ENCODE assay signal across 30 cellular contexts in genomic region chr1:158251160-158251559, GRCh38. TPM values are rescaled to one million over a fixed set of nuclear protein-coding genes. Genes with fewer than 3 reads are reported as not detected.
"Had no signal": no experiment of that assay in that cellular context is flagged by ENCODE, and none has a peak within 500 bp of the region (broad histone marks: within the 10 kb centered on the region; RNA-seq: fewer than 3 reads in every experiment).

No MANE protein-coding gene starts in this region.

- H3K9me3 ChIP-seq: adrenal gland, ascending aorta, left lung, prostate gland, tibial artery had no signal

- H3K27me3 ChIP-seq: adrenal gland, ascending aorta, brain microvascular endothelial cell, tibial artery had no signal

- H3K36me3 ChIP-seq: adrenal gland, ascending aorta, brain microvascular endothelial cell, left lung, prostate gland, tibial artery had no signal

- DNase-seq: activated CD4-positive, alpha-beta T cell treated with anti-CD3 and anti-CD28 coated beads for 4 hours; activated CD4-positive, alpha-beta T cell treated with anti-CD3 and anti-CD28 coated beads, Interleukin-2, amount 50 U/mL, for 48 hours; activated CD4-positive, CD25-positive, alpha-beta regulatory T cell; activated CD8-positive, alpha-beta memory T cell treated with anti-CD3 and anti-CD28 coated beads, Interleukin-2, amount 50 U/mL, for 48 hours; activated naive CD4-positive, alpha-beta T cell; activated T-cell treated with anti-CD3 and anti-CD28 coated beads, Interleukin-2, amount 50 U/mL, for 4 hours; adrenal gland; brain microvascular endothelial cell; caudate nucleus; effector memory CD4-positive, alpha-beta T cell; foreskin melanocyte; hippocampal formation; kidney glomerular epithelial cell; left lung; natural killer cell; stimulated activated CD4-positive, alpha-beta T cell treated with anti-CD3 and anti-CD28 coated beads, Interleukin-12 subunit alpha, Interleukin-12 subunit beta, amount 100 ng/mL, for 4 hours; stimulated activated CD4-positive, alpha-beta T cell treated with anti-CD3 and anti-CD28 coated beads, Interleukin-4, amount 100 ng/mL, for 4 hours; stimulated activated naive CD8-positive, alpha-beta T cell treated with anti-CD3 and anti-CD28 coated beads, Interleukin-15, Interleukin-2, amounts not matched to agents 100 U/mL and 50 U/mL, for 24 hours; substantia nigra; T1000; tibial artery had no signal

- H3K9me3 Mint-ChIP-seq: activated T-cell treated with anti-CD3 and anti-CD28 coated beads, Interleukin-2, amount 50 U/mL, for 4 hours; activated T-helper 2 cell treated with anti-CD3 and anti-CD28 coated beads, Interferon-gamma antibody, Interleukin-2, Interleukin-4, amounts not matched to agents 10 μg/mL and 5 μg/mL and 100 μg/mL, durations not matched to agents 14 hours and 24 hours and 36 hours; natural killer cell had no signal

- H3K36me3 Mint-ChIP-seq: activated naive CD8-positive, alpha-beta T cell; natural killer cell had no signal

- H3K27ac Mint-ChIP-seq: activated naive CD8-positive, alpha-beta T cell; activated T-helper 2 cell treated with anti-CD3 and anti-CD28 coated beads, Interferon-gamma antibody, Interleukin-2, Interleukin-4, amounts not matched to agents 10 μg/mL and 5 μg/mL and 100 μg/mL, durations not matched to agents 14 hours and 24 hours and 36 hours; natural killer cell had no signal

- H3K4me3 Mint-ChIP-seq: activated naive CD8-positive, alpha-beta T cell; activated T-cell treated with anti-CD3 and anti-CD28 coated beads, Interleukin-2, amount 50 U/mL, for 4 hours; natural killer cell had no signal

- H3K4me3 ChIP-seq: adrenal gland, ascending aorta, left lung, lung, prostate gland, tibial artery had no signal

- H3K4me1 ChIP-seq: adrenal gland, ascending aorta, prostate gland had no signal

- H3K27ac ChIP-seq: adrenal gland, ascending aorta, brain microvascular endothelial cell, left lung, prostate gland, tibial artery had no signal

RNA-seq across cellular contexts. Expression of gene CD1A, which starts 3.1 kb away (rescaled TPM):
- total RNA-seq: activated T-cell treated with anti-CD3 and anti-CD28 coated beads, Interleukin-2, amount 50 U/mL, for 4 hours; activated T-helper 2 cell treated with anti-CD3 and anti-CD28 coated beads, Interferon-gamma antibody, Interleukin-2, Interleukin-4, amounts not matched to agents 10 μg/mL and 5 μg/mL and 100 μg/mL, durations not matched to agents 14 hours and 24 hours and 36 hours; ascending aorta; dermis microvascular lymphatic vessel endothelial cell; mesenteric fat pad; natural killer cell; osteocyte; prostate gland; urinary bladder had no signal

RNA-seq across cellular contexts. Expression of gene CD1C, which starts 38.6 kb away (rescaled TPM):
- total RNA-seq: activated T-helper 2 cell treated with anti-CD3 and anti-CD28 coated beads, Interferon-gamma antibody, Interleukin-2, Interleukin-4, amounts not matched to agents 10 μg/mL and 5 μg/mL and 100 μg/mL, durations not matched to agents 14 hours and 24 hours and 36 hours; adrenal gland; ascending aorta; dermis microvascular lymphatic vessel endothelial cell; mesenteric fat pad; osteocyte had no signal
